21 cellular contexts compared by ENCODE assay signal in the genomic region with DNA sequence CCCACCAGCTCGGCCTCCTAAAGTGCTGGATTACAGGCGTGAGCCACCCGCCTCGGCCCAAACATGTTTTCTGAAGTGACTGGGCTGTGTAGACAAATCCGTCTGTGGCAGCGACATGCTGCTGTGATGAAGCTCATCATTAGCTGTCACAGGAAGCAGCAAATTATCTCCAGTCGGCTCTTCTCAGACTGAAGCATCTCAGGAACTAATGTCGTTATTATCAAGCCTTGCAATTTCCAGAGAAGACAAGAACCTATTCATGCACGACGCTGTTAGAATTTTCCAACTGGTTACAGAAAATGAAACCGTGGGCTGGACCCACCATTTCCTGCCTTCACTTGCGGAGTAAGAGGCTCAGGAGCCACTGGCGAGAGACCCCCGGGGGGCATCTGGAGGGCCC. TPM values are rescaled to one million over a fixed set of nuclear protein-coding genes. Genes with fewer than 3 reads are reported as not detected.
"Had no signal": no experiment of that assay in that cellular context is flagged by ENCODE, and none has a peak within 500 bp of the region (broad histone marks: within the 10 kb centered on the region; RNA-seq: fewer than 3 reads in every experiment).

No MANE protein-coding gene starts in this region.

- H3K36me3 ChIP-seq: esophagus muscularis mucosa, right lobe of liver, stomach, thoracic aorta had no signal

- H3K9me3 ChIP-seq: esophagus muscularis mucosa, psoas muscle, right lobe of liver, stomach, thoracic aorta had no signal

- DNase-seq: activated CD4-positive, alpha-beta T cell treated with anti-CD3 and anti-CD28 coated beads for 1 hour; activated CD4-positive, alpha-beta T cell treated with anti-CD3 and anti-CD28 coated beads, Interleukin-2, amount 50 U/mL, for 48 hours; activated gamma-delta T cell; activated naive CD8-positive, alpha-beta T cell treated with anti-CD3 and anti-CD28 coated beads, Interleukin-2, amount 10 ng/mL, durations not matched to agents 7 days and 5 days; activated T-cell treated with anti-CD3 and anti-CD28 coated beads, Interleukin-2, amount 50 U/mL, for 48 hours; immature natural killer cell; left cardiac atrium; naive thymus-derived CD4-positive, alpha-beta T cell; psoas muscle; right lobe of liver; stimulated activated CD4-positive, alpha-beta T cell treated with anti-CD3 and anti-CD28 coated beads, Interleukin-12 subunit alpha, Interleukin-12 subunit beta, amount 100 ng/mL, for 4 hours; stomach; T-helper 2 cell had no signal

- H3K4me1 ChIP-seq: psoas muscle, right lobe of liver had no signal

- H3K4me3 Mint-ChIP-seq: activated naive CD8-positive, alpha-beta T cell treated with anti-CD3 and anti-CD28 coated beads, Interleukin-2, amount 10 ng/mL, durations not matched to agents 7 days and 5 days; immature natural killer cell had no signal

- H3K4me3 ChIP-seq: dorsolateral prefrontal cortex, esophagus muscularis mucosa, lung, psoas muscle, right lobe of liver, stomach, thoracic aorta had no signal

- ATAC-seq: left cardiac atrium; naive thymus-derived CD4-positive, alpha-beta T cell; psoas muscle; right lobe of liver had no signal

- FAIRE-seq: bronchial epithelial cell, endometrium, TTC549 had no signal

- H3K36me3 Mint-ChIP-seq: activated naive CD8-positive, alpha-beta T cell treated with anti-CD3 and anti-CD28 coated beads, Interleukin-2, amount 10 ng/mL, durations not matched to agents 7 days and 5 days; immature natural killer cell; naive thymus-derived CD4-positive, alpha-beta T cell had no signal

- H3K27me3 Mint-ChIP-seq: activated naive CD8-positive, alpha-beta T cell treated with anti-CD3 and anti-CD28 coated beads, Interleukin-2, amount 10 ng/mL, durations not matched to agents 7 days and 5 days had no signal

- H3K27me3 ChIP-seq: right lobe of liver had no signal

- H3K27ac Mint-ChIP-seq: activated naive CD8-positive, alpha-beta T cell treated with anti-CD3 and anti-CD28 coated beads, Interleukin-2, amount 10 ng/mL, durations not matched to agents 7 days and 5 days; immature natural killer cell; naive thymus-derived CD4-positive, alpha-beta T cell had no signal

- H3K27ac ChIP-seq: esophagus muscularis mucosa, psoas muscle, right lobe of liver, stomach, thoracic aorta had no signal

- H3K9me3 Mint-ChIP-seq: activated naive CD8-positive, alpha-beta T cell treated with anti-CD3 and anti-CD28 coated beads, Interleukin-2, amount 10 ng/mL, durations not matched to agents 7 days and 5 days; immature natural killer cell; naive thymus-derived CD4-positive, alpha-beta T cell had no signal

RNA-seq across cellular contexts. Expression of gene NTSR1, which starts 17.2 kb away (rescaled TPM):
- total RNA-seq: bronchial epithelial cell, left cardiac atrium, thoracic aorta, ureter had no signal
- polyA plus RNA-seq: immature natural killer cell; naive thymus-derived CD4-positive, alpha-beta T cell had no signal
